ENCODE assay signal across 8 cellular contexts in genomic region chr4:168551945-168552695, GRCh38. TPM values are rescaled to one million over a fixed set of nuclear protein-coding genes. Genes with fewer than 3 reads are reported as not detected.
DNase-seq lines count a peak whose midpoint lies in the region; ATAC-seq, FAIRE-seq and TF ChIP-seq lines count a peak whose summit lies in the region.
"Had no signal": no experiment of that assay in that cellular context is flagged by ENCODE, and none has a peak within 500 bp of the region (broad histone marks: within the 10 kb centered on the region; RNA-seq: fewer than 3 reads in every experiment).

No MANE protein-coding gene starts in this region.

- H3K36me3 ChIP-seq in H7 (replicated peaks; ENCODE audit: control insufficient read depth, insufficient read depth, low read length) = no peaks in the 10 kb centered on the region
- no peaks in the 10 kb centered on the region for H3K36me3 ChIP-seq in HepG2 (replicated peaks in 1 of 2; ENCODE audit: control insufficient read depth in 1 of 2, insufficient read depth in 2 of 2, low read length in 2 of 2)
- no peaks in the 10 kb centered on the region for H3K36me3 ChIP-seq in gastroesophageal sphincter

- DNase-seq in D721Med (ENCODE audit: insufficient read length, low spot score) (no peak), H7 (peak; percentile 51), HepG2 (ENCODE audit: low spot score) (peak; percentile 2), glutamatergic neuron (no peak)
- DNase-seq: occipital lobe had no signal

- H3K4me3 ChIP-seq in H7 (ENCODE audit: insufficient read depth, low read depth, low read length) (no peak overlapping the region), HepG2 (replicated peaks in 1 of 3; ENCODE audit: insufficient read depth in 1 of 3, low read depth in 2 of 3, low read length in 3 of 3) (no peak overlapping the region), gastroesophageal sphincter (no peak overlapping the region)

- no peaks in the 10 kb centered on the region for H3K36me3 Mint-ChIP-seq in glutamatergic neuron (ENCODE audit: unreplicated experiment)

- CTCF ChIA-PET in HepG2 (lab: Yijun Ruan, JAX; ENCODE audit: low intra/inter-chr PET ratio, low total read pairs) = no interaction called here

- WGBS in HepG2 (ENCODE audit: low lambda C conversion rate) = 32% methylated on average over 2 of the region's 2 CpGs
- WGBS in gastroesophageal sphincter (ENCODE audit: low coverage in 1 of 2), 2 donors = 63 to 78% methylated on average over 2 of the region's 2 CpGs

- no peak overlapping the region for H2AFZ ChIP-seq in HepG2 (ENCODE audit: low read length)

- POLR2A ChIA-PET in HepG2 (lab: Yijun Ruan, JAX) = no interaction called here

- no peaks in the 10 kb centered on the region for H3K4me1 ChIP-seq in HepG2 (ENCODE audit: insufficient read depth, low read length)
- H3K4me1 ChIP-seq in gastroesophageal sphincter = no peaks in the 10 kb centered on the region

- H3K9ac ChIP-seq in HepG2 (ENCODE audit: insufficient read depth, low read depth, low read length) = no peak overlapping the region

- no peak for TF ChIP-seq RAD21 in HepG2 (CRISPR knock-in tag; IDR thresholded peaks at IDR 0.05)

- H3K4me2 ChIP-seq in HepG2 (ENCODE audit: low read depth, low read length) = no peak overlapping the region

- TF ChIP-seq EP300 in HepG2 (IDR thresholded peaks at IDR 0.05; ENCODE audit: low read depth in 2 of 2, low read length in 2 of 2) (no peak), HepG2 (CRISPR knock-in tag; IDR thresholded peaks at IDR 0.05; ENCODE audit: borderline replicate concordance) (no peak), gastroesophageal sphincter (IDR thresholded peaks at IDR 0.05) (no peak)

- ATAC-seq in SK-N-SH treated with all-trans-retinoic acid at 6 μM for 48 hours (peak; percentile 35; the same call in 1 of the 3 replicates), HepG2 (no peak), gastroesophageal sphincter (no peak), HG03460 (IDR thresholded peaks at IDR 0.05; ENCODE audit: unreplicated experiment) (no peak)

- H3K27ac ChIP-seq in HepG2 (ENCODE audit: extremely low read length, insufficient read depth, low read length) (no peak overlapping the region), gastroesophageal sphincter (no peak overlapping the region)

- intact Hi-C loops in HepG2 (cut with micrococcal nuclease; ENCODE audit: unreplicated experiment) = no loop called here

- FAIRE-seq in D721Med (lab: Jason Lieb, UNC) (no peak), HepG2 (lab: Jason Lieb, UNC) (no peak)

- no TSS peak for BruUV-seq in HepG2 (replicated peaks; lab: Mats Ljungman, UMichigan)

- H4K20me1 ChIP-seq in HepG2 (ENCODE audit: insufficient read depth, low read length) = no peaks in the 10 kb centered on the region

- H3K27me3 ChIP-seq in H7 (ENCODE audit: control insufficient read depth, insufficient read depth, low read length) = no peaks in the 10 kb centered on the region
- H3K27me3 ChIP-seq in HepG2 (ENCODE audit: control insufficient read depth in 1 of 2, insufficient read depth in 2 of 2, low read length in 2 of 2) = no peaks in the 10 kb centered on the region; a peak in 1 of 5 replicates
- H3K27me3 ChIP-seq in gastroesophageal sphincter = no peaks in the 10 kb centered on the region

- H3K27ac Mint-ChIP-seq in glutamatergic neuron (ENCODE audit: unreplicated experiment) = no peak overlapping the region

- TF ChIP-seq CTCF in D721Med (IDR thresholded peaks at IDR 0.05; ENCODE audit: insufficient read depth, missing control alignments) (peak; percentile 12), HepG2 (CRISPR knock-in tag; IDR thresholded peaks at IDR 0.05) (no peak), gastroesophageal sphincter (IDR thresholded peaks at IDR 0.05) (peak in 1 of 4 experiments; percentile 7), glutamatergic neuron (IDR thresholded peaks at IDR 0.05; ENCODE audit: partially characterized antibody, unreplicated experiment) (no peak)

- no peaks in the 10 kb centered on the region for H3K27me3 Mint-ChIP-seq in glutamatergic neuron (ENCODE audit: unreplicated experiment)

- H3K4me3 Mint-ChIP-seq in glutamatergic neuron (ENCODE audit: unreplicated experiment) = no peak overlapping the region

- H3K9me3 Mint-ChIP-seq in glutamatergic neuron (ENCODE audit: unreplicated experiment) = peaks cover 1% of the 10 kb centered on the region

- H3K4me1 Mint-ChIP-seq in glutamatergic neuron (ENCODE audit: low read depth, unreplicated experiment) = peaks cover 10% of the 10 kb centered on the region

- TF ChIP-seq POLR2A in HepG2 (IDR thresholded peaks at IDR 0.05; ENCODE audit: insufficient read depth in 1 of 2, low read depth in 2 of 2, low read length in 2 of 2) (no peak), gastroesophageal sphincter (IDR thresholded peaks at IDR 0.05) (no peak)

- no peaks in the 10 kb centered on the region for H3K79me2 ChIP-seq in HepG2 (ENCODE audit: insufficient read depth, low read length)

- in situ Hi-C loops in HepG2 (cut with HindIII; ENCODE audit: extremely low pct_ligation_motif_present, low pct_unique_long_range_greater_than_20kb) = no loop called here

- no peaks in the 10 kb centered on the region for H3K9me3 ChIP-seq in HepG2 (ENCODE audit: low read length)
- no peaks in the 10 kb centered on the region for H3K9me3 ChIP-seq in gastroesophageal sphincter

TF ChIP-seq in SK-N-SH treated with all-trans-retinoic acid at 6 μM for 48 hours, 23 proteins besides CTCF, POLR2A, EP300 and RAD21:
- 0 out of 2 replicates have a peak, but pooled peaks have one; percentile 21 for TF ChIP-seq ZFP3 (CRISPR knock-in tag; IDR thresholded peaks at IDR 0.05)
- no peak for TF ChIP-seq TOX (CRISPR knock-in tag; IDR thresholded peaks at IDR 0.05; ENCODE audit: borderline replicate concordance)
TF ChIP-seq in SK-N-SH treated with all-trans-retinoic acid at 6 μM for 48 hours: peak in this region for 1.

TF ChIP-seq in HepG2, 621 proteins besides CTCF, POLR2A, EP300 and RAD21:
- TF ChIP-seq STAG1 (CRISPR knock-in tag; IDR thresholded peaks at IDR 0.05) = peak; percentile 17
- peak; percentile 44 for TF ChIP-seq ZNF629 (CRISPR knock-in tag; conservative IDR thresholded peaks at IDR 0.05)
- no peak for TF ChIP-seq ZFYVE20 (CRISPR knock-in tag; IDR thresholded peaks at IDR 0.05; ENCODE audit: borderline replicate concordance, low read depth)

RNA-seq across cellular contexts. Expression of gene PALLD, which starts 55.3 kb away (rescaled TPM):
- 9.0 and 10.3 TPM in 2 replicates for total RNA-seq in H7 (2014; rRNA removed; shearing (Covaris generic))
- 1.5 and 4.8 TPM in 2 replicates for total RNA-seq in HepG2 (2016; rRNA removed; fragmentation: Illumina TruSeq; extraction: Trizol)
- 2.7 and 2.8 TPM in 2 replicates for total RNA-seq in HepG2 (2016; cell fraction: cytosol; rRNA removed; fragmentation: Illumina TruSeq; extraction: Trizol; ENCODE audit: low read depth)
- 1.7 and 3.4 TPM in 2 replicates for total RNA-seq in HepG2 (2016; cell fraction: insoluble cytoplasmic fraction; rRNA removed; fragmentation: Illumina TruSeq; extraction: Trizol)
- total RNA-seq in HepG2 (2016; cell fraction: membrane; rRNA removed; fragmentation: Illumina TruSeq; extraction: Trizol) = 2.3 and 3.5 TPM in 2 replicates
- 2.8 and 3.1 TPM in 2 replicates for total RNA-seq in HepG2 (2016; cell fraction: nucleus; rRNA removed; fragmentation: Illumina TruSeq; extraction: Trizol)
- polyA plus RNA-seq in HepG2 (2011; rRNA removed) = 0.50 and 0.59 TPM in 2 replicates
- 0.25 and 0.54 TPM in 2 replicates for polyA plus RNA-seq in HepG2 (2011; cell fraction: cytosol; rRNA removed)
- 0.80 and 1.2 TPM in 2 replicates for polyA plus RNA-seq in HepG2 (2011; cell fraction: nucleus; rRNA removed)
- 0.48 and 2.4 TPM in 2 replicates for polyA plus RNA-seq in HepG2 (2012)
- polyA plus RNA-seq in HepG2 (2016; cell fraction: cytosol; fragmentation: Illumina TruSeq; extraction: Trizol; ENCODE audit: low read depth) = 0.29 and 0.44 TPM in 2 replicates
- polyA plus RNA-seq in HepG2 (2016; cell fraction: insoluble cytoplasmic fraction; fragmentation: Illumina TruSeq; extraction: Trizol; ENCODE audit: low read depth) = 3.7 and 4.3 TPM in 2 replicates
- polyA plus RNA-seq in HepG2 (2016; cell fraction: membrane; fragmentation: Illumina TruSeq; extraction: Trizol; ENCODE audit: low read depth) = 1.4 and 2.0 TPM in 2 replicates
- 2.3 and 2.9 TPM in 2 replicates for polyA plus RNA-seq in HepG2 (2016; cell fraction: nucleus; fragmentation: Illumina TruSeq; extraction: Trizol; ENCODE audit: insufficient read depth, low read depth)
- 1.6 and 66.7 TPM in 2 replicates for polyA minus RNA-seq in HepG2 (2011; rRNA and poly(A)+ RNA removed; ENCODE audit: low replicate concordance)
- 0.97 and 3.5 TPM in 2 replicates for polyA minus RNA-seq in HepG2 (2011; cell fraction: cytosol; rRNA and poly(A)+ RNA removed)
- 2.2 and 2.4 TPM in 2 replicates for polyA minus RNA-seq in HepG2 (2011; cell fraction: nucleus; rRNA and poly(A)+ RNA removed)
- total RNA-seq in gastroesophageal sphincter = 1,000 to 10,000 TPM; 1,036 to 2,270 (median 2,202) TPM
- total RNA-seq in glutamatergic neuron (ENCODE audit: unreplicated experiment) = 37.5 TPM

Comparison
In these comparisons a context has a peak if more than half of its experiments do, and no peak if none do; other contexts are left out.
1. DNase-seq: peak in H7 (single experiment) and HepG2 (single experiment); none in D721Med (single experiment) and glutamatergic neuron (single experiment).
2. RNA of gene PALLD, which starts 55.3 kb away (total RNA-seq): 1,036 to 2,270 TPM in gastroesophageal sphincter; 37.5 TPM in glutamatergic neuron (single experiment), 9.0 to 10.3 TPM in H7 and 1.5 to 4.8 TPM in HepG2; every median in the first group is over 10 times any median in the second.